16 cellular contexts compared by ENCODE assay signal in genomic region chr3:62679988-62680387, GRCh38.
DNase-seq lines count a peak whose midpoint lies in the region; ATAC-seq and TF ChIP-seq lines count a peak whose summit lies in the region.
"Had no signal": no experiment of that assay in that cellular context is flagged by ENCODE, and none has a peak within 500 bp of the region (broad histone marks: within the 10 kb centered on the region; RNA-seq: fewer than 3 reads in every experiment).

No MANE protein-coding gene starts in this region.

- no peaks in the 10 kb centered on the region for H3K79me2 ChIP-seq in mammary epithelial cell (ENCODE audit: insufficient read depth, low read length)

- peaks cover 11% of the 10 kb centered on the region for H3K4me1 ChIP-seq in mammary epithelial cell (ENCODE audit: insufficient read depth, low read length)
- H3K4me1 ChIP-seq: BLaER1 had no signal

- BruUV-seq in mammary epithelial cell (replicated peaks; lab: Mats Ljungman, UMichigan) = no TSS peak

- CTCF ChIA-PET in mammary epithelial cell (lab: Charles Lee; ENCODE audit: low non-redundant PET) = no interaction called here

- H3K4me3 ChIP-seq in mammary epithelial cell (replicated peaks in 1 of 3; ENCODE audit: insufficient read depth in 1 of 3, low read depth in 2 of 3, low read length in 3 of 3) = no peak overlapping the region
- H3K4me3 ChIP-seq: BLaER1 had no signal

- no peak overlapping the region for H3K27ac ChIP-seq in mammary epithelial cell (ENCODE audit: insufficient read depth, low read depth, low read length)
- H3K27ac ChIP-seq: BLaER1 had no signal

- peak; percentile 37 for ATAC-seq in esophagus mucosa
- no peak for ATAC-seq in GM21737 (IDR thresholded peaks at IDR 0.05; ENCODE audit: unreplicated experiment)
- ATAC-seq: CD8-positive, alpha-beta T cell had no signal

- H3K9me3 ChIP-seq in mammary epithelial cell (replicated peaks; ENCODE audit: insufficient read depth, low read length) = no peaks in the 10 kb centered on the region
- H3K9me3 ChIP-seq: BLaER1 had no signal

- 41% methylated on average over 3 of the region's 3 CpGs for WGBS in mammary epithelial cell (ENCODE audit: low coverage, missing lambda C conversion rate)

- dilution Hi-C loops in mammary epithelial cell (cut with HindIII; ENCODE audit: low sequenced_read_pairs) = no loop called here

- no peak for TF ChIP-seq CTCF in mammary epithelial cell (conservative IDR thresholded peaks at IDR 0.05 in 1 of 2, IDR thresholded peaks at IDR 0.05 in 1 of 2; ENCODE audit: extremely low read depth in 1 of 2, insufficient read depth in 1 of 2, low read depth in 1 of 2, low read length in 2 of 2)

- no peak overlapping the region for H2AFZ ChIP-seq in mammary epithelial cell (ENCODE audit: low read depth, low read length)

- H3K9ac ChIP-seq in mammary epithelial cell (ENCODE audit: insufficient read depth, low read length) = no peak overlapping the region
- H3K9ac ChIP-seq: BLaER1 had no signal

- in situ Hi-C loops in mammary epithelial cell (cut with MboI; ENCODE audit: low sequenced_read_pairs in 2 of 2) = no loop called here

- H3K36me3 ChIP-seq in mammary epithelial cell (ENCODE audit: insufficient read depth, low read length) = no peaks in the 10 kb centered on the region
- H3K36me3 ChIP-seq: BLaER1 had no signal

- intact Hi-C loops in mammary epithelial cell (cut with micrococcal nuclease) = no loop called here

- no peak overlapping the region for H3K4me2 ChIP-seq in mammary epithelial cell (ENCODE audit: insufficient read depth, low read depth, low read length)
- H3K4me2 ChIP-seq: BLaER1 had no signal

- no peaks in the 10 kb centered on the region for H3K27me3 ChIP-seq in mammary epithelial cell (ENCODE audit: insufficient read depth, low read length)
- H3K27me3 ChIP-seq: BLaER1 had no signal

- DNase-seq in NCI-H2171 treated with DMSO at 0.1 percent for 48 hours (lab: John Stamatoyannopoulos, UW) = peak; percentile 61
- DNase-seq in NCI-H2171 (lab: John Stamatoyannopoulos, UW) = no peak
- DNase-seq in NCI-H69 (lab: John Stamatoyannopoulos, UW) = peak; percentile 42
- DNase-seq in mammary epithelial cell = peak; percentile 41
- DNase-seq in NCI-H2196 treated with DMSO at 0.1 percent for 48 hours (lab: John Stamatoyannopoulos, UW; ENCODE audit: unreplicated experiment) = no peak
- no peak for DNase-seq in cerebellar cortex (ENCODE audit: low spot score)
- DNase-seq: 8988T; Calu3; CD8-positive, alpha-beta T cell; DMS79 treated with DMSO at 0.1 percent for 48 hours; GF-D8; GOT3; H9 had no signal

- no peaks in the 10 kb centered on the region for H4K20me1 ChIP-seq in mammary epithelial cell (ENCODE audit: insufficient read depth, low read length)
- H4K20me1 ChIP-seq: BLaER1 had no signal

Comparison
In these comparisons a context has a peak if more than half of its experiments do, and no peak if none do; other contexts are left out.
1. DNase-seq: peak in NCI-H2171 treated with DMSO at 0.1 percent for 48 hours (single experiment), NCI-H69 (single experiment) and mammary epithelial cell (single experiment); none in NCI-H2171 (single experiment), NCI-H2196 treated with DMSO at 0.1 percent for 48 hours (single experiment) and cerebellar cortex (single experiment).